In genomic region chr3:190034446-190034845, GRCh38 we compare ENCODE assay signal across 22 cellular contexts.
"Had no signal": no experiment of that assay in that cellular context is flagged by ENCODE, and none has a peak within 500 bp of the region (broad histone marks: within the 10 kb centered on the region; RNA-seq: fewer than 3 reads in every experiment).

No MANE protein-coding gene starts in this region.

- ATAC-seq: Panc1, PC-3 had no signal

- H3K27ac ChIP-seq: RWPE1 had no signal

- DNase-seq: IMR-90; Karpas-422; KG1; MG63; NCI-H1092; NCI-H1105 treated with DMSO at 0.1 percent for 48 hours; NCI-H1417 treated with DMSO at 0.1 percent for 48 hours; NCI-H146; NCI-H1694 treated with DMSO at 0.1 percent for 48 hours; NCI-H1930; NCI-H2081; NCI-H2107; NCI-H2227 treated with DMSO at 0.1 percent for 48 hours; NCI-H524; NCI-H526 treated with DMSO at 0.1 percent for 48 hours; NCI-H774; NK-92 treated with Interleukin-12 subunit alpha and Interleukin-12 subunit beta, amount 100 ng/mL, for 24 hours; PC-3; SHP77; SK-N-SH had no signal

- H3K27me3 ChIP-seq: MG63 had no signal

- H3K4me3 ChIP-seq: MG63 had no signal

- H3K9me3 ChIP-seq: SK-N-SH had no signal
